23 cellular contexts compared by ENCODE assay signal in genomic region chr13:71674776-71675352, GRCh38.
DNase-seq lines count a peak whose midpoint lies in the region; ATAC-seq, FAIRE-seq and TF ChIP-seq lines count a peak whose summit lies in the region.
"Had no signal": no experiment of that assay in that cellular context is flagged by ENCODE, and none has a peak within 500 bp of the region (broad histone marks: within the 10 kb centered on the region; RNA-seq: fewer than 3 reads in every experiment).

No MANE protein-coding gene starts in this region.

- intact Hi-C loops in testis (cut with DNase I; ENCODE audit: low total_unique reads) (no loop called here), Right ventricle myocardium superior (cut with DNase I) (no loop called here)

- DNase-seq in GM12864 (ENCODE audit: low read depth) (no peak), H1 (ENCODE audit: low read depth in 1 of 2, low spot score in 2 of 2) (no peak), testis (peak; percentile 54), Right ventricle myocardium superior (no peak), HUDEP-2 (lab: John Stamatoyannopoulos, UW; ENCODE audit: unreplicated experiment in 76 of 76) (no peak)
- no peak for DNase-seq in stimulated activated CD4-positive, alpha-beta T cell treated with anti-CD3 and anti-CD28 coated beads, Interleukin-2, amount 100 ng/mL, for 48 hours
- DNase-seq: activated naive CD4-positive, alpha-beta T cell; activated T-cell treated with anti-CD3 and anti-CD28 coated beads, Interleukin-2, amount 50 U/mL, for 24 hours; COR-L47; dorsolateral prefrontal cortex; kidney glomerular epithelial cell; NCI-H187; NCI-H748 treated with DMSO at 0.1 percent for 48 hours; pancreas; sigmoid colon; T-helper 9 cell had no signal

- H3K79me1 ChIP-seq in H1 (ENCODE audit: low read depth, low read length): no peaks in the 10 kb centered on the region

- H3K9me3 ChIP-seq in OCI-LY1 (ENCODE audit: low read length) (no peaks in the 10 kb centered on the region), H1 (ENCODE audit: insufficient read depth in 2 of 2, low read depth in 1 of 2, low read length in 1 of 2) (no peaks in the 10 kb centered on the region; a peak in 1 of 4 replicates), testis (no peaks in the 10 kb centered on the region)
- H3K9me3 ChIP-seq: pancreas, sigmoid colon, thoracic aorta had no signal

- peaks cover 3% of the 10 kb centered on the region; the same call in 1 of the 2 replicates for H3K9me2 ChIP-seq in OCI-LY1 (ENCODE audit: low read depth, low read length)

- POLR2A ChIA-PET in H1 (lab: Charles Lee; ENCODE audit: partially characterized antibody): no interaction called here

- H3K4me2 ChIP-seq in OCI-LY1 (ENCODE audit: low read length) (no peak overlapping the region), H1 (ENCODE audit: insufficient read depth in 1 of 2, low read depth in 2 of 2, low read length in 2 of 2) (no peak overlapping the region)
- H3K4me2 ChIP-seq: KMS-11 had no signal

- H4K20me1 ChIP-seq in OCI-LY1 (ENCODE audit: insufficient read depth, low read length) (no peaks in the 10 kb centered on the region), H1 (replicated peaks in 1 of 2; ENCODE audit: control insufficient read depth in 1 of 2, insufficient read depth in 2 of 2, low read length in 2 of 2) (no peaks in the 10 kb centered on the region)

- FAIRE-seq in H1 (lab: Jason Lieb, UNC): no peak
- FAIRE-seq: frontal cortex, pancreas had no signal

- H3K36me3 ChIP-seq in OCI-LY1 (ENCODE audit: insufficient read depth, low read length): no peaks in the 10 kb centered on the region
- H3K36me3 ChIP-seq in H1 (ENCODE audit: control insufficient read depth in 2 of 4, insufficient read depth in 4 of 4, low read length in 3 of 4): no peaks in the 10 kb centered on the region
- no peaks in the 10 kb centered on the region for H3K36me3 ChIP-seq in testis (ENCODE audit: low read depth, missing control alignments)
- H3K36me3 ChIP-seq: pancreas, sigmoid colon, thoracic aorta had no signal

- TF ChIP-seq POLR2A in H1 (IDR thresholded peaks at IDR 0.05; ENCODE audit: control extremely low read depth in 1 of 2, low read depth in 2 of 2, low read length in 2 of 2): no peak
- TF ChIP-seq POLR2A in testis (IDR thresholded peaks at IDR 0.05): no peak

- H3K23ac ChIP-seq in H1 (ENCODE audit: insufficient read length): no peak overlapping the region

- no peak overlapping the region for H4K91ac ChIP-seq in H1 (replicated peaks; ENCODE audit: insufficient read length, low read length)

- H2BK120ac ChIP-seq in H1 (replicated peaks; ENCODE audit: low read depth, low read length): no peak overlapping the region

- WGBS in H1 (ENCODE audit: extremely low coverage in 1 of 2, insufficient coverage in 1 of 2, insufficient read length in 1 of 2, insufficient replicate concordance in 2 of 2, low coverage in 1 of 2, low lambda C conversion rate in 2 of 2, missing lambda C conversion rate in 1 of 2), 2 experiments: 92% methylated on average over 21 of the region's 31 CpGs; no CpG with 5 or more reads in 1 of the 2 experiments
- 65 to 68% methylated on average over 28 to 31 of the region's 31 CpGs for WGBS in testis, 2 donors

- no peaks in the 10 kb centered on the region for H3K23me2 ChIP-seq in H1 (ENCODE audit: low read depth, low read length)

- H3K9ac ChIP-seq in OCI-LY1 (ENCODE audit: low read length) (no peak overlapping the region), H1 (replicated peaks in 1 of 4; ENCODE audit: extremely low read depth in 1 of 4, low read depth in 3 of 4, low read length in 3 of 4) (no peak overlapping the region)
- H3K9ac ChIP-seq: KMS-11 had no signal

- TF ChIP-seq EP300 in H1 (IDR thresholded peaks at IDR 0.05; ENCODE audit: borderline replicate concordance in 1 of 2, low read depth in 2 of 2, low read length in 2 of 2): no peak

- H3K4me1 ChIP-seq in OCI-LY1 (ENCODE audit: insufficient read depth, low read length, severe bottlenecking): no peaks in the 10 kb centered on the region
- H3K4me1 ChIP-seq in H1 (replicated peaks in 1 of 4; ENCODE audit: control insufficient read depth in 3 of 4, insufficient read depth in 4 of 4, low read length in 3 of 4): no peaks in the 10 kb centered on the region
- no peaks in the 10 kb centered on the region for H3K4me1 ChIP-seq in testis
- H3K4me1 ChIP-seq: pancreas, sigmoid colon had no signal

- H2BK5ac ChIP-seq in H1 (ENCODE audit: low read depth, low read length): no peak overlapping the region

- peak; percentile 20 to 40; a peak in 2 of 4 replicates for TF ChIP-seq RAD21 in H1 (IDR thresholded peaks at IDR 0.05 in 1 of 2, conservative IDR thresholded peaks at IDR 0.05 in 1 of 2; ENCODE audit: low read depth in 2 of 2, low read length in 2 of 2)

- no peaks in the 10 kb centered on the region for H3K79me2 ChIP-seq in OCI-LY1 (ENCODE audit: insufficient read depth, low read length)
- no peaks in the 10 kb centered on the region for H3K79me2 ChIP-seq in H1 (ENCODE audit: control insufficient read depth in 1 of 2, insufficient read depth in 2 of 2, low read length in 2 of 2)

- H3K4me3 ChIP-seq in GM12864 (ENCODE audit: low read depth, low read length) (no peak overlapping the region), OCI-LY1 (ENCODE audit: low read depth, low read length, poor library complexity, severe bottlenecking) (no peak overlapping the region), H1 (ENCODE audit: extremely low read depth in 1 of 4, insufficient read depth in 2 of 4, low read depth in 3 of 4, low read length in 4 of 4) (no peak overlapping the region), testis (peak overlapping the region; percentile 19 to 36)
- H3K4me3 ChIP-seq: dorsolateral prefrontal cortex, pancreas, sigmoid colon, thoracic aorta had no signal

- no peak overlapping the region for H3K14ac ChIP-seq in H1 (ENCODE audit: insufficient read length)

- TF ChIP-seq CTCF in GM12864 (IDR thresholded peaks at IDR 0.05; ENCODE audit: low read depth, low read length, missing control alignments) (peak; percentile 26), OCI-LY1 (IDR thresholded peaks at IDR 0.05; ENCODE audit: low read length) (peak; percentile 31; the same call in 1 of the 2 replicates), H1 (IDR thresholded peaks at IDR 0.05; ENCODE audit: control extremely low read depth in 1 of 3, insufficient read depth in 1 of 3, low read depth in 1 of 3, low read length in 3 of 3) (peak; percentile 33 to 55 (median 47)), testis (IDR thresholded peaks at IDR 0.05) (peak in 1 of 3 experiments; percentile 38)

- no peak overlapping the region for H2AK5ac ChIP-seq in H1 (ENCODE audit: low read depth, low read length)

- H2AFZ ChIP-seq in OCI-LY1 (ENCODE audit: low read length) (no peak overlapping the region), H1 (ENCODE audit: low read length) (no peak overlapping the region)

- H3F3A ChIP-seq in OCI-LY1 (ENCODE audit: insufficient read depth, low read length): no peaks in the 10 kb centered on the region

- ATAC-seq in Right ventricle myocardium superior (ENCODE audit: poor library complexity): no peak
- ATAC-seq: activated CD4-positive, CD25-positive, alpha-beta regulatory T cell treated with anti-CD3 and anti-CD28 coated beads, Interleukin-2, amount 50 U/mL, for 24 hours; pancreas; SK-N-SH treated with all-trans-retinoic acid at 6 μM for 48 hours; stimulated activated effector memory CD8-positive, alpha-beta T cell treated with anti-CD3 and anti-CD28 coated beads, Interleukin-12 subunit alpha, Interleukin-12 subunit beta, amount 100 ng/mL, for 72 hours had no signal

- CTCF ChIA-PET in H1 (lab: Charles Lee; ENCODE audit: partially characterized antibody): interaction anchor here (0.7 to 1.8 kb wide), 13 partner anchors 9 to 1485 kb away, joined by 3 to 5 read pairs (median 3); no protein-coding TSS in a partner anchor

- H3K4ac ChIP-seq in H1 (replicated peaks; ENCODE audit: insufficient read length, low read depth, low read length): no peak overlapping the region

- H3K27ac ChIP-seq in OCI-LY1 (ENCODE audit: low read depth, low read length, poor library complexity, severe bottlenecking) (no peak overlapping the region), H1 (ENCODE audit: low read depth, low read length) (no peak overlapping the region), testis (no peak overlapping the region)
- H3K27ac ChIP-seq: dorsolateral prefrontal cortex, KMS-11, pancreas, sigmoid colon, thoracic aorta had no signal

- no peak overlapping the region for H2BK12ac ChIP-seq in H1 (ENCODE audit: low read depth, low read length)

- no peaks in the 10 kb centered on the region for H3K27me3 ChIP-seq in OCI-LY1 (ENCODE audit: insufficient read depth, low read length)
- H3K27me3 ChIP-seq in H1 (replicated peaks in 1 of 4; ENCODE audit: control insufficient read depth in 3 of 4, extremely low read depth in 1 of 4, insufficient read depth in 3 of 4, low read length in 3 of 4): no peaks in the 10 kb centered on the region
- H3K27me3 ChIP-seq in testis: no peaks in the 10 kb centered on the region
- H3K27me3 ChIP-seq: dorsolateral prefrontal cortex, pancreas, sigmoid colon had no signal

- H2BK20ac ChIP-seq in H1 (ENCODE audit: low read length): no peak overlapping the region

- H3K56ac ChIP-seq in H1 (replicated peaks; ENCODE audit: insufficient read length, low read depth, low read length): no peak overlapping the region

- no peak overlapping the region for H3K18ac ChIP-seq in H1 (ENCODE audit: extremely low read depth, low read length)

- no peak overlapping the region for H4K8ac ChIP-seq in H1 (ENCODE audit: extremely low read depth, insufficient read depth, low read length)

- H4K5ac ChIP-seq in H1 (ENCODE audit: insufficient read length, low read depth, low read length): no peak overlapping the region

- H2BK15ac ChIP-seq in H1 (ENCODE audit: low read length): no peak overlapping the region

TF ChIP-seq in H1, 55 proteins besides CTCF, POLR2A, EP300 and RAD21:
- TF ChIP-seq RXRA (IDR thresholded peaks at IDR 0.05; ENCODE audit: insufficient read depth, low read depth, low read length) (no peak), RBBP5 (IDR thresholded peaks at IDR 0.05; ENCODE audit: borderline replicate concordance, low read depth, low read length) (no peak), HDAC6 (IDR thresholded peaks at IDR 0.05; ENCODE audit: low read depth, low read length) (no peak), CTBP2 (IDR thresholded peaks at IDR 0.05; ENCODE audit: borderline replicate concordance, insufficient read depth, insufficient read length, low read length) (no peak), RFX5 (IDR thresholded peaks at IDR 0.05; ENCODE audit: borderline replicate concordance, low read depth, low read length) (no peak), TAF1 (IDR thresholded peaks at IDR 0.05; ENCODE audit: low read depth, low read length) (no peak), SP4 (IDR thresholded peaks at IDR 0.05; ENCODE audit: low read length) (no peak)
- TF ChIP-seq, protein P1, sequence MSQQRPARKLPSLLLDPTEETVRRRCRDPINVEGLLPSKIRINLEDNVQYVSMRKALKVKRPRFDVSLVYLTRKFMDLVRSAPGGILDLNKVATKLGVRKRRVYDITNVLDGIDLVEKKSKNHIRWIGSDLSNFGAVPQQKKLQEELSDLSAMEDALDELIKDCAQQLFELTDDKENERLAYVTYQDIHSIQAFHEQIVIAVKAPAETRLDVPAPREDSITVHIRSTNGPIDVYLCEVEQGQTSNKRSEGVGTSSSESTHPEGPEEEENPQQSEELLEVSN (IDR thresholded peaks at IDR 0.05): no peak

Comparison
In these comparisons a context has a peak if more than half of its experiments do, and no peak if none do; other contexts are left out.
1. H3K4me3 ChIP-seq: peak in testis (2 of 2); none in GM12864 (single experiment), OCI-LY1 (single experiment) and H1 (0 of 4).